ENCODE assay signal across 8 cellular contexts in the genomic region with DNA sequence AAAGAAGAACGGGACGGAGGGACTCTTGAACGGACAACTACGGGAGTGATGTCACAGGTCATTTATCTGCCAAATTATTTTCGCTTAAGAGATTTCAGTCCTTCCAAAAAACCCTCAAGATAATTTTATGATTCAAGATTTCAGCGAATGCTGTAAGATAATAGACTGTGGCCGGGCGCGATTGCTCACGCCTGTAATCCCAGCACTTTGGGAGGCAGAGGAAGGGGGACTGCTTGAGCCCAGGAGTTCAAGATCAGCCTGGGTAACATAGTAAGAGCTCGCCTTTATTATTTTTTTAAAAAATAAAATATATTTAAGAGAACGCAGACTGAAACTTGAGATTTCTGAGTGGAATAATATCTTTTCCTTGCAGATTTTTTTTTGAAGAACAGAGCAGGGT. TPM values are rescaled to one million over a fixed set of nuclear protein-coding genes. Genes with fewer than 3 reads are reported as not detected.
A peak's percentile ranks its signal among the peaks of the same experiment; 100 is the strongest.
DNase-seq lines count a peak whose midpoint lies in the region; ATAC-seq and TF ChIP-seq lines count a peak whose summit lies in the region.

No MANE protein-coding gene starts in this region.

- peak overlapping the region; percentile 87 for H3K9ac ChIP-seq in neural progenitor cell

- peak overlapping the region; percentile 85 for H3K4me3 Mint-ChIP-seq in neural progenitor cell

- no peaks in the 10 kb centered on the region for H3K27me3 ChIP-seq in PC-9 (ENCODE audit: insufficient read depth, low read depth)
- no peaks in the 10 kb centered on the region for H3K27me3 ChIP-seq in neural progenitor cell

- peaks cover 2% of the 10 kb centered on the region for H3K36me3 Mint-ChIP-seq in neural progenitor cell

- H2AFZ ChIP-seq in PC-9 (peak overlapping the region; percentile 95), neural progenitor cell (replicated peaks) (peak overlapping the region; percentile 81)

- POLR2A ChIA-PET in PC-9 (lab: Charles Lee; ENCODE audit: unreplicated experiment): interaction anchor here (0.6 kb wide), 2 partner anchors 16 to 85 kb away, joined by 7 to 12 read pairs; no protein-coding TSS in a partner anchor

- H3K27ac Mint-ChIP-seq in neural progenitor cell: no peak overlapping the region

- intact Hi-C loops in PC-9 (cut with micrococcal nuclease; ENCODE audit: unreplicated experiment): no loop called here

- H3K27ac ChIP-seq in PC-9 (no peak overlapping the region), neural progenitor cell (no peak overlapping the region)

- DNase-seq in EH (ENCODE audit: low read depth): peak; percentile 34
- peak; percentile 17 for DNase-seq in HCEC 1CT
- DNase-seq in PC-9: no peak
- DNase-seq in epithelial cell of esophagus (ENCODE audit: low read depth): peak; percentile 13
- no peak for DNase-seq in neural progenitor cell (ENCODE audit: low spot score)
- no peak for DNase-seq in medulla oblongata (ENCODE audit: extremely low spot score)
- no peak for DNase-seq in Ammon's horn (ENCODE audit: low spot score)

- H3K4me3 ChIP-seq in PC-9 (peak overlapping the region; percentile 91), epithelial cell of esophagus (ENCODE audit: low read length) (peak overlapping the region; percentile 94), neural progenitor cell (peak overlapping the region; percentile 80)

- TF ChIP-seq CTCF in PC-9 (conservative IDR thresholded peaks at IDR 0.05): no peak
- no peak for TF ChIP-seq CTCF in epithelial cell of esophagus (IDR thresholded peaks at IDR 0.05; ENCODE audit: insufficient read depth, low read depth, low read length, missing control alignments)
- TF ChIP-seq CTCF in neural progenitor cell (IDR thresholded peaks at IDR 0.05): no peak

- H3K27me3 Mint-ChIP-seq in neural progenitor cell (ENCODE audit: insufficient read depth, low read depth): no peaks in the 10 kb centered on the region

- no peaks in the 10 kb centered on the region for H3K9me3 ChIP-seq in PC-9 (ENCODE audit: insufficient read depth, low read depth)
- H3K9me3 ChIP-seq in neural progenitor cell (ENCODE audit: low read depth): no peaks in the 10 kb centered on the region

- H4K20me1 ChIP-seq in PC-9 (ENCODE audit: insufficient read depth): no peaks in the 10 kb centered on the region
- H4K20me1 ChIP-seq in neural progenitor cell (ENCODE audit: low read depth): no peaks in the 10 kb centered on the region

- H3K4me2 ChIP-seq in PC-9: peak overlapping the region; percentile 82
- peak overlapping the region; percentile 85 for H3K4me2 ChIP-seq in neural progenitor cell

- H3F3A ChIP-seq in PC-9 (ENCODE audit: insufficient read depth, low read depth) (peaks cover 4% of the 10 kb centered on the region), neural progenitor cell (ENCODE audit: low read depth) (no peaks in the 10 kb centered on the region)

- H3K36me3 ChIP-seq in PC-9 (ENCODE audit: low read depth) (no peaks in the 10 kb centered on the region), neural progenitor cell (no peaks in the 10 kb centered on the region)

- CTCF ChIA-PET in PC-9 (lab: Charles Lee): no interaction called here

- H3K79me2 ChIP-seq in PC-9 (ENCODE audit: low read depth) (peaks cover 24% of the 10 kb centered on the region), neural progenitor cell (ENCODE audit: low read depth) (peaks cover 12% of the 10 kb centered on the region)

- no TSS peak for BruUV-seq in PC-9 (replicated peaks; lab: Mats Ljungman, UMichigan)

- no peaks in the 10 kb centered on the region for H3K9me3 Mint-ChIP-seq in neural progenitor cell

- peaks cover 7% of the 10 kb centered on the region for H3K4me1 Mint-ChIP-seq in neural progenitor cell

- no peaks in the 10 kb centered on the region for H3K9me2 ChIP-seq in PC-9 (ENCODE audit: insufficient read depth)

- H3K4me1 ChIP-seq in PC-9 (replicated peaks; ENCODE audit: insufficient read depth): peaks cover 10% of the 10 kb centered on the region; the same call in 1 of the 2 replicates
- H3K4me1 ChIP-seq in neural progenitor cell: no peaks in the 10 kb centered on the region

- no peak for ATAC-seq in GM19452 (IDR thresholded peaks at IDR 0.05; ENCODE audit: unreplicated experiment)

RNA-seq across cellular contexts. Expression of a gene that starts 0.6 kb away (rescaled TPM):
- total RNA-seq in PC-9 (2021) (12.4 and 18.7 TPM in 2 replicates), neural progenitor cell (ENCODE audit: low replicate concordance) (9.6 and 10.2 TPM in 2 replicates)

RNA-seq across cellular contexts. Expression of a gene that starts 5.9 kb away (rescaled TPM):
- 18.6 and 24.6 TPM in 2 replicates for total RNA-seq in PC-9 (2021)
- 24.7 and 38.5 TPM in 2 replicates for total RNA-seq in neural progenitor cell (ENCODE audit: low replicate concordance)

RNA-seq across cellular contexts. Expression of a gene that starts 25.9 kb away (rescaled TPM):
- total RNA-seq in PC-9 (2021) (14.9 and 18.7 TPM in 2 replicates), neural progenitor cell (ENCODE audit: low replicate concordance) (29.4 and 37.3 TPM in 2 replicates)

RNA-seq across cellular contexts. Expression of a gene that starts 54.9 kb away (rescaled TPM):
- total RNA-seq in PC-9 (2021): 123 and 128 TPM in 2 replicates
- 433 and 642 TPM in 2 replicates for total RNA-seq in neural progenitor cell (ENCODE audit: low replicate concordance)

Comparison
In these comparisons a context has a peak if more than half of its experiments do, and no peak if none do; other contexts are left out.
1. DNase-seq: peak in EH (single experiment), HCEC 1CT (single experiment) and epithelial cell of esophagus (single experiment); none in PC-9 (0 of 2), neural progenitor cell (single experiment), medulla oblongata (single experiment) and Ammon's horn (single experiment).
2. Peak in every context shown above with its lines, with median percentiles within 50 percentile points of each other: H3K4me3 ChIP-seq.